ENCODE assay signal across 12 cellular contexts in genomic region chr20:2799271-2799670, GRCh38. TPM values are rescaled to one million over a fixed set of nuclear protein-coding genes. Genes with fewer than 3 reads are reported as not detected.
A peak's percentile ranks its signal among the peaks of the same experiment; 100 is the strongest.
DNase-seq lines count a peak whose midpoint lies in the region; ATAC-seq and TF ChIP-seq lines count a peak whose summit lies in the region.
"Had no signal": no experiment of that assay in that cellular context is flagged by ENCODE, and none has a peak within 500 bp of the region (broad histone marks: within the 10 kb centered on the region; RNA-seq: fewer than 3 reads in every experiment).

No MANE protein-coding gene starts in this region.

- H3K27ac Mint-ChIP-seq in chondrocyte (ENCODE audit: unreplicated experiment) (no peak overlapping the region), nephron (peak overlapping the region; percentile 94 to 98 (median 98))

- peaks cover 32% of the 10 kb centered on the region for H3K27me3 Mint-ChIP-seq in chondrocyte (ENCODE audit: low read depth)
- peaks cover 24% of the 10 kb centered on the region for H3K27me3 Mint-ChIP-seq in nephron (ENCODE audit: low read depth)

- H3K4me3 Mint-ChIP-seq in chondrocyte (ENCODE audit: unreplicated experiment), result peak overlapping the region; percentile 87
- peak overlapping the region; percentile 95 to 100 (median 96) for H3K4me3 Mint-ChIP-seq in nephron

- H3K4me1 Mint-ChIP-seq in chondrocyte (ENCODE audit: low read depth), result peaks cover 16% of the 10 kb centered on the region
- peaks cover 25% of the 10 kb centered on the region for H3K4me1 Mint-ChIP-seq in nephron

- H3K36me3 Mint-ChIP-seq in chondrocyte (ENCODE audit: low read depth) (peaks cover 3% of the 10 kb centered on the region), nephron (ENCODE audit: low read depth) (peaks cover 46% of the 10 kb centered on the region)

- no peaks in the 10 kb centered on the region for H3K27me3 ChIP-seq in HAP-1 (ENCODE audit: low read depth)

- H3K4me3 ChIP-seq in HAP-1 (peak overlapping the region; percentile 63), lower leg skin (ENCODE audit: low read depth, poor library complexity, severe bottlenecking) (no peak overlapping the region)

- no peak for ATAC-seq in HG03139 (IDR thresholded peaks at IDR 0.05; ENCODE audit: unreplicated experiment)
- ATAC-seq in GM18868 (IDR thresholded peaks at IDR 0.05; ENCODE audit: unreplicated experiment), result no peak

- WGBS in lower leg skin, 2 donors, result 51 to 58% methylated on average over 9 of the region's 9 CpGs

- intact Hi-C loops in lower leg skin (cut with DNase I; ENCODE audit: low total_unique reads), result no loop called here

- H3K9me3 Mint-ChIP-seq in chondrocyte (ENCODE audit: low read depth), result no peaks in the 10 kb centered on the region
- no peaks in the 10 kb centered on the region for H3K9me3 Mint-ChIP-seq in nephron

- no peak for TF ChIP-seq POLR2A in lower leg skin (IDR thresholded peaks at IDR 0.05)

- H3K9me3 ChIP-seq in HAP-1, result no peaks in the 10 kb centered on the region

- TF ChIP-seq CTCF in chondrocyte (IDR thresholded peaks at IDR 0.05) (no peak), nephron (IDR thresholded peaks at IDR 0.05; ENCODE audit: unreplicated experiment in 3 of 3) (no peak), lower leg skin (IDR thresholded peaks at IDR 0.05) (no peak)

- H3K4me1 ChIP-seq in HAP-1, result peaks cover 11% of the 10 kb centered on the region

- DNase-seq in AML-193 (lab: John Stamatoyannopoulos, UW) (peak; percentile 18 to 26), HAP-1 (ENCODE audit: low spot score in 2 of 2) (no peak), chondrocyte (ENCODE audit: low spot score) (no peak), OCI-M1 (lab: John Stamatoyannopoulos, UW) (no peak), lower leg skin (ENCODE audit: low spot score in 2 of 2) (no peak)
- DNase-seq: DND-41, occipital lobe had no signal

- H3K36me3 ChIP-seq in HAP-1 (replicated peaks), result peaks cover 33% of the 10 kb centered on the region

- in situ Hi-C loops in HAP-1 (cut with MboI; ENCODE audit: low sequenced_read_pairs), result no loop called here

RNA-seq across cellular contexts. Expression of gene CPXM1, which starts 1.2 kb away (rescaled TPM):
- total RNA-seq in chondrocyte, result 6.2 to 6.4 TPM (median 6.3 TPM) in 3 replicates
- total RNA-seq in lower leg skin, result 1 to 10 TPM in 3 of 4 donors, under 1 TPM in 1; 0.12 to 3.6 (median 1.4) TPM

RNA-seq across cellular contexts. Expression of gene C20orf141, which starts 15.5 kb away (rescaled TPM):
- total RNA-seq in chondrocyte (not detected in 3 replicates), lower leg skin (not detected)
- total RNA-seq: frontal cortex, M059J, occipital lobe had no signal

RNA-seq across cellular contexts. Expression of gene TMEM239, which starts 16.9 kb away (rescaled TPM):
- total RNA-seq in chondrocyte (not detected in 3 replicates), lower leg skin (not detected)
- total RNA-seq: frontal cortex, M059J, occipital lobe had no signal

RNA-seq across cellular contexts. Expression of gene PCED1A, which starts 41.2 kb away (rescaled TPM):
- 34.0 to 45.8 TPM (median 37.3 TPM) in 3 replicates for total RNA-seq in chondrocyte
- 10 to 100 TPM; 10.6 to 16.6 (median 13.1) TPM for total RNA-seq in lower leg skin

RNA-seq across cellular contexts. Expression of gene VPS16, which starts 41.3 kb away (rescaled TPM):
- total RNA-seq in chondrocyte (29.9 to 40.7 TPM (median 32.7 TPM) in 3 replicates), lower leg skin (10 to 100 TPM; 34.9 to 39.2 (median 37.7) TPM)

Comparison
In these comparisons a context has a peak if more than half of its experiments do, and no peak if none do; other contexts are left out.
1. DNase-seq: peak in AML-193 (2 of 2); none in HAP-1 (0 of 2), chondrocyte (single experiment), OCI-M1 (single experiment) and lower leg skin (0 of 2).